17 cellular contexts compared by ENCODE assay signal in genomic region chr4:176778491-176778890, GRCh38. TPM values are rescaled to one million over a fixed set of nuclear protein-coding genes. Genes with fewer than 3 reads are reported as not detected.
DNase-seq lines count a peak whose midpoint lies in the region; ATAC-seq, FAIRE-seq and TF ChIP-seq lines count a peak whose summit lies in the region.
"Had no signal": no experiment of that assay in that cellular context is flagged by ENCODE, and none has a peak within 500 bp of the region (broad histone marks: within the 10 kb centered on the region; RNA-seq: fewer than 3 reads in every experiment).

No MANE protein-coding gene starts in this region.

- 0 out of 2 replicates have a peak overlapping the region, but pooled peaks have one; percentile 11 for H3K27ac ChIP-seq in PC-9
- H3K27ac ChIP-seq: colonic mucosa, esophagus squamous epithelium, neutrophil, testis had no signal

- CTCF ChIA-PET in PC-9 (lab: Charles Lee), result no interaction called here

- no peak for TF ChIP-seq POLR2A in GM18505 (IDR thresholded peaks at IDR 0.05; ENCODE audit: borderline replicate concordance, extremely low read depth, insufficient read depth, insufficient read length)

- TF ChIP-seq CTCF in PC-9 (conservative IDR thresholded peaks at IDR 0.05) (no peak), D721Med (IDR thresholded peaks at IDR 0.05; ENCODE audit: insufficient read depth, missing control alignments) (no peak)

- DNase-seq in Caki2 (ENCODE audit: low read depth) (peak; percentile 41), PC-9 (peak in 1 of 2 experiments; percentile 40), dedifferentiated amniotic fluid mesenchymal stem cell (ENCODE audit: extremely low spot score) (peak; percentile 37), non-pigmented ciliary epithelial cell (ENCODE audit: low read depth) (peak; percentile 65), D721Med (ENCODE audit: insufficient read length, low spot score) (no peak), NCI-H2107 (lab: John Stamatoyannopoulos, UW) (no peak)
- DNase-seq: activated naive CD8-positive, alpha-beta T cell treated with anti-CD3 and anti-CD28 coated beads, Interleukin-2, amount 10 ng/mL, durations not matched to agents 7 days and 5 days; AML-193; colonic mucosa; esophagus squamous epithelium; NCI-H1048; NCI-H2227 treated with DMSO at 0.1 percent for 48 hours; testis had no signal

- H3K27me3 ChIP-seq in PC-9 (ENCODE audit: insufficient read depth, low read depth), result no peaks in the 10 kb centered on the region
- H3K27me3 ChIP-seq: colonic mucosa, esophagus squamous epithelium, neutrophil, testis had no signal

- H3K9me3 ChIP-seq in PC-9 (ENCODE audit: insufficient read depth, low read depth), result no peaks in the 10 kb centered on the region
- H3K9me3 ChIP-seq: colonic mucosa, esophagus squamous epithelium, neutrophil, testis had no signal

- ATAC-seq in GM18505 (IDR thresholded peaks at IDR 0.05; ENCODE audit: unreplicated experiment), result no peak
- ATAC-seq in stimulated activated memory B cell treated with anti-CD40 and anti-IgM and Interleukin-4, amounts not matched to agents 10 μg/mL and 1 μg/mL and 100 μg/mL, for 72 hours, result no peak
- ATAC-seq: activated CD4-positive, CD25-positive, alpha-beta regulatory T cell treated with anti-CD3 and anti-CD28 coated beads, Interleukin-2, amount 50 U/mL, for 24 hours had no signal

- peaks cover 6% of the 10 kb centered on the region for H3F3A ChIP-seq in PC-9 (ENCODE audit: insufficient read depth, low read depth)

- H3K36me3 Mint-ChIP-seq in stimulated activated memory B cell treated with anti-CD40 and anti-IgM and Interleukin-4, amounts not matched to agents 10 μg/mL and 1 μg/mL and 100 μg/mL, for 72 hours, result no peaks in the 10 kb centered on the region
- H3K36me3 Mint-ChIP-seq: activated naive CD8-positive, alpha-beta T cell treated with anti-CD3 and anti-CD28 coated beads, Interleukin-2, amount 10 ng/mL, durations not matched to agents 7 days and 5 days had no signal

- BruUV-seq in PC-9 (replicated peaks; lab: Mats Ljungman, UMichigan), result no TSS peak

- no peaks in the 10 kb centered on the region for H3K9me3 Mint-ChIP-seq in stimulated activated memory B cell treated with anti-CD40 and anti-IgM and Interleukin-4, amounts not matched to agents 10 μg/mL and 1 μg/mL and 100 μg/mL, for 72 hours
- H3K9me3 Mint-ChIP-seq: activated naive CD8-positive, alpha-beta T cell treated with anti-CD3 and anti-CD28 coated beads, Interleukin-2, amount 10 ng/mL, durations not matched to agents 7 days and 5 days had no signal

- no peak for FAIRE-seq in D721Med (lab: Jason Lieb, UNC)

- no peaks in the 10 kb centered on the region for H3K79me2 ChIP-seq in PC-9 (ENCODE audit: low read depth)

- H3K4me1 Mint-ChIP-seq in stimulated activated memory B cell treated with anti-CD40 and anti-IgM and Interleukin-4, amounts not matched to agents 10 μg/mL and 1 μg/mL and 100 μg/mL, for 72 hours, result no peaks in the 10 kb centered on the region
- H3K4me1 Mint-ChIP-seq: activated naive CD8-positive, alpha-beta T cell treated with anti-CD3 and anti-CD28 coated beads, Interleukin-2, amount 10 ng/mL, durations not matched to agents 7 days and 5 days had no signal

- H3K4me3 ChIP-seq in PC-9, result no peak overlapping the region
- H3K4me3 ChIP-seq: colonic mucosa, esophagus squamous epithelium, testis had no signal

- POLR2A ChIA-PET in PC-9 (lab: Charles Lee; ENCODE audit: unreplicated experiment), result no interaction called here

- no peaks in the 10 kb centered on the region for H4K20me1 ChIP-seq in PC-9 (ENCODE audit: insufficient read depth)

- no peaks in the 10 kb centered on the region for H3K9me2 ChIP-seq in PC-9 (ENCODE audit: insufficient read depth)

- H3K36me3 ChIP-seq in PC-9 (ENCODE audit: low read depth), result no peaks in the 10 kb centered on the region
- H3K36me3 ChIP-seq: colonic mucosa, esophagus squamous epithelium, neutrophil had no signal

- H3K27me3 Mint-ChIP-seq in stimulated activated memory B cell treated with anti-CD40 and anti-IgM and Interleukin-4, amounts not matched to agents 10 μg/mL and 1 μg/mL and 100 μg/mL, for 72 hours, result no peaks in the 10 kb centered on the region
- H3K27me3 Mint-ChIP-seq: activated naive CD8-positive, alpha-beta T cell treated with anti-CD3 and anti-CD28 coated beads, Interleukin-2, amount 10 ng/mL, durations not matched to agents 7 days and 5 days had no signal

- in situ Hi-C loops in Caki2 (cut with HindIII; ENCODE audit: low pct_unique_long_range_greater_than_20kb, low sequenced_read_pairs), result no loop called here

- H3K4me2 ChIP-seq in PC-9, result peak overlapping the region; percentile 22

- intact Hi-C loops in PC-9 (cut with micrococcal nuclease; ENCODE audit: unreplicated experiment), result loop anchor here (5.0 kb wide), 1 partner anchor 401 kb away; no protein-coding TSS in a partner anchor

- peaks cover 27% of the 10 kb centered on the region for H3K4me1 ChIP-seq in PC-9 (replicated peaks; ENCODE audit: insufficient read depth)
- H3K4me1 ChIP-seq: colonic mucosa, testis had no signal

- no peak overlapping the region for H3K27ac Mint-ChIP-seq in stimulated activated memory B cell treated with anti-CD40 and anti-IgM and Interleukin-4, amounts not matched to agents 10 μg/mL and 1 μg/mL and 100 μg/mL, for 72 hours
- H3K27ac Mint-ChIP-seq: activated naive CD8-positive, alpha-beta T cell treated with anti-CD3 and anti-CD28 coated beads, Interleukin-2, amount 10 ng/mL, durations not matched to agents 7 days and 5 days had no signal

- no peak overlapping the region for H2AFZ ChIP-seq in PC-9

- H3K4me3 Mint-ChIP-seq in stimulated activated memory B cell treated with anti-CD40 and anti-IgM and Interleukin-4, amounts not matched to agents 10 μg/mL and 1 μg/mL and 100 μg/mL, for 72 hours, result no peak overlapping the region
- H3K4me3 Mint-ChIP-seq: activated naive CD8-positive, alpha-beta T cell treated with anti-CD3 and anti-CD28 coated beads, Interleukin-2, amount 10 ng/mL, durations not matched to agents 7 days and 5 days had no signal

RNA-seq across cellular contexts. Expression of gene VEGFC, which starts 14.2 kb away (rescaled TPM):
- 14.4 and 16.0 TPM in 2 replicates for total RNA-seq in Caki2 (2014; rRNA removed; shearing (Covaris generic); ENCODE audit: low replicate concordance)
- 8.7 and 8.8 TPM in 2 replicates for total RNA-seq in PC-9 (2021)
- total RNA-seq: activated naive CD8-positive, alpha-beta T cell treated with anti-CD3 and anti-CD28 coated beads, Interleukin-2, amount 10 ng/mL, durations not matched to agents 7 days and 5 days had no signal

Comparison
In these comparisons a context has a peak if more than half of its experiments do, and no peak if none do; other contexts are left out.
1. DNase-seq: peak in Caki2 (single experiment), dedifferentiated amniotic fluid mesenchymal stem cell (single experiment) and non-pigmented ciliary epithelial cell (single experiment); none in D721Med (single experiment) and NCI-H2107 (single experiment).